15 cellular contexts compared by ENCODE assay signal in genomic region chr15:79064496-79064895, GRCh38. TPM values are rescaled to one million over a fixed set of nuclear protein-coding genes. Genes with fewer than 3 reads are reported as not detected.
A peak's percentile ranks its signal among the peaks of the same experiment; 100 is the strongest.
DNase-seq lines count a peak whose midpoint lies in the region; ATAC-seq and TF ChIP-seq lines count a peak whose summit lies in the region.
"Had no signal": no experiment of that assay in that cellular context is flagged by ENCODE, and none has a peak within 500 bp of the region (broad histone marks: within the 10 kb centered on the region; RNA-seq: fewer than 3 reads in every experiment).

No MANE protein-coding gene starts in this region.

- H3K27ac Mint-ChIP-seq in type B pancreatic cell = no peak overlapping the region
- H3K27ac Mint-ChIP-seq: CD4-positive, CD25-positive, alpha-beta regulatory T cell; HFFc6 had no signal

- H3K4me3 Mint-ChIP-seq in type B pancreatic cell = no peak overlapping the region
- H3K4me3 Mint-ChIP-seq: CD4-positive, CD25-positive, alpha-beta regulatory T cell; HFFc6 had no signal

- H3K9me3 Mint-ChIP-seq in type B pancreatic cell = no peaks in the 10 kb centered on the region
- H3K9me3 Mint-ChIP-seq: CD4-positive, CD25-positive, alpha-beta regulatory T cell; HFFc6 had no signal

- peaks cover 29% of the 10 kb centered on the region for H3K27me3 Mint-ChIP-seq in type B pancreatic cell

- peak overlapping the region; percentile 53 for H3K27ac ChIP-seq in angular gyrus (ENCODE audit: low read depth, low read length)
- H3K27ac ChIP-seq: BLaER1 treated with 17β-estradiol and CSF1 and Interleukin-3, amounts not matched to agents 10 nM and 100 nM had no signal

- peaks cover 6% of the 10 kb centered on the region for H3K4me1 Mint-ChIP-seq in type B pancreatic cell (ENCODE audit: unreplicated experiment)
- H3K4me1 Mint-ChIP-seq: CD4-positive, CD25-positive, alpha-beta regulatory T cell had no signal

- no peak for TF ChIP-seq CTCF in type B pancreatic cell (conservative IDR thresholded peaks at IDR 0.05)

- peak; percentile 78 for DNase-seq in globus pallidus (ENCODE audit: low spot score)
- DNase-seq in midbrain (lab: John Stamatoyannopoulos, UW) = peak; percentile 66
- peak; percentile 81 for DNase-seq in superior temporal gyrus (ENCODE audit: extremely low spot score)
- no peak for DNase-seq in NCI-H1417 treated with DMSO at 0.1 percent for 48 hours (lab: John Stamatoyannopoulos, UW)
- no peak for DNase-seq in type B pancreatic cell (ENCODE audit: extremely low spot score, unreplicated experiment)
- DNase-seq: 8988T; AML-193; CD4-positive, CD25-positive, alpha-beta regulatory T cell; DMS53; GF-D8; HCEC 1CT; HFFc6 had no signal

- no peaks in the 10 kb centered on the region for H3K36me3 Mint-ChIP-seq in type B pancreatic cell
- H3K36me3 Mint-ChIP-seq: CD4-positive, CD25-positive, alpha-beta regulatory T cell had no signal

- ATAC-seq in HG02884 (IDR thresholded peaks at IDR 0.05; ENCODE audit: unreplicated experiment) = no peak

RNA-seq across cellular contexts. Expression of gene RASGRF1, which starts 26.1 kb away (rescaled TPM):
- total RNA-seq in type B pancreatic cell (ENCODE audit: low replicate concordance) = 0.41 and 1.5 TPM in 2 replicates
- total RNA-seq: CD4-positive, CD25-positive, alpha-beta regulatory T cell had no signal

Comparison
In these comparisons a context has a peak if more than half of its experiments do, and no peak if none do; other contexts are left out.
1. DNase-seq: peak in globus pallidus (single experiment), midbrain (single experiment) and superior temporal gyrus (single experiment); none in NCI-H1417 treated with DMSO at 0.1 percent for 48 hours (single experiment) and type B pancreatic cell (single experiment).